ENCODE assay signal across 16 cellular contexts in the genomic region with DNA sequence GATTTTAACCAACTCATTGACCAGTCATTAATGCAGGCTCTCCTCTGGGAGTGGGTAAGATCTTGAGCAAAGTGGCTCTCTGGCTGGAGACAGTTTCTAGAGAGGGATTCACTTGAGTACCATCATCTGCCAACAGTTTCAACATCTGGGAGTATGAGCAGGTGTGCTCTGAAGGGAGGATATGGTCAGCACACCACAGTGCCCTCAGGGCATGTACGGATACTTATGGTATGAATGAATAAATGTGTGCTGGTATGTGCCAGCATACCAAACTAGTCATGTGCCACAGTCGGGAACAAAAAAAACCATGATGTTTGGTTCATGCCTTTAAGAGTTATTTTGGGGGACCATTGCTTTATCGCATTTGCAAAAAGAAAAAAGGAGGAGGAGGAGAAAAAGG.
DNase-seq lines count a peak whose midpoint lies in the region; ATAC-seq and TF ChIP-seq lines count a peak whose summit lies in the region.
"Had no signal": no experiment of that assay in that cellular context is flagged by ENCODE, and none has a peak within 500 bp of the region (broad histone marks: within the 10 kb centered on the region; RNA-seq: fewer than 3 reads in every experiment).

No MANE protein-coding gene starts in this region.

- H3K27ac ChIP-seq in RWPE1: no peak overlapping the region
- H3K27ac ChIP-seq: SK-N-MC had no signal

- peak; percentile 51 for ATAC-seq in esophagus mucosa
- ATAC-seq in HG03520 (IDR thresholded peaks at IDR 0.05; ENCODE audit: unreplicated experiment): no peak
- no peak for ATAC-seq in GM18498 (IDR thresholded peaks at IDR 0.05; ENCODE audit: unreplicated experiment)

- no peak for TF ChIP-seq POLR2A in lower leg skin (IDR thresholded peaks at IDR 0.05)

- peak; percentile 3 for DNase-seq in NCI-H748 (lab: John Stamatoyannopoulos, UW; ENCODE audit: unreplicated experiment)
- DNase-seq in NCI-H748 treated with DMSO at 0.1 percent for 48 hours (lab: John Stamatoyannopoulos, UW): no peak
- peak; percentile 70 for DNase-seq in RWPE1 (ENCODE audit: low spot score)
- DNase-seq in lower leg skin (ENCODE audit: low spot score in 2 of 2): no peak
- no peak for DNase-seq in NCI-H446 (lab: John Stamatoyannopoulos, UW)
- DNase-seq: CD8-positive, alpha-beta memory T cell; KBM-7; NCI-H1048; NCI-H1436 treated with DMSO at 0.1 percent for 48 hours; NCI-H2081; NCI-H526; NK-92 treated with Interleukin-12 subunit alpha and Interleukin-12 subunit beta, amount 100 ng/mL, for 24 hours had no signal

- H3K4me3 ChIP-seq in lower leg skin (ENCODE audit: low read depth, poor library complexity, severe bottlenecking): no peak overlapping the region
- H3K4me3 ChIP-seq: SK-N-MC had no signal

- POLR2A ChIA-PET in RWPE1 (lab: Yijun Ruan, JAX; ENCODE audit: low non-redundant PET): no interaction called here

- WGBS in lower leg skin, 2 donors: 80 to 85% methylated on average over 3 of the region's 3 CpGs

- intact Hi-C loops in lower leg skin (cut with DNase I; ENCODE audit: low total_unique reads): no loop called here

- TF ChIP-seq CTCF in RWPE1 (conservative IDR thresholded peaks at IDR 0.05; ENCODE audit: low read depth) (no peak), lower leg skin (IDR thresholded peaks at IDR 0.05) (no peak)

- CTCF ChIA-PET in RWPE1 (lab: Yijun Ruan, JAX): no interaction called here

Comparison
In these comparisons a context has a peak if more than half of its experiments do, and no peak if none do; other contexts are left out.
1. DNase-seq: peak in NCI-H748 (single experiment) and RWPE1 (single experiment); none in NCI-H748 treated with DMSO at 0.1 percent for 48 hours (single experiment), lower leg skin (0 of 2) and NCI-H446 (0 of 2).